Comparison of ENCODE assay signal across 1 cellular context in the genomic region with DNA sequence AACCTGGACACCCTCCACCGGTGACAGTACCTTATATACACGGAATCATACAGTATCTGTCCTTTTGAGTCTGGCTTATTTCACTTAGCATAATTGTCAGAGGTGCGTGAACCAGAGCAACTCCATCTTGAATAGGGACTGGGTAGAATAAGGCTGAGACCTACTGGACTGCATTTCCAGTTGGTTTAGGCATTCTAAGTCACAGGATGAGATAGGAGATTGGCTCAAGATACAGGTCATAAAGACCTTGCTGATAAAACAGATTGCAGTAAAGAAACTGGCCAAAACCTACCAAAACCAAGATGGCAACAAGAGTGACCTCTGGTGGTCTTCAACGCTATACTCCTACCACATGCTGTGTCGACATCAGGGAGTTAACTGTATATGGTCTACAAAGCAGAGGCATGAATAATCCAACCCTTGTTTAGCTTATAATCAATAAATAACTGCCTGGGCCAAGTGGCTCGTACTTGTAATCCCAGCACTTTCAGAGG.
TF ChIP-seq lines count a peak whose summit lies in the region.

No MANE protein-coding gene starts in this region.

TF ChIP-seq in endothelial cell of umbilical vein, 7 proteins besides CTCF, POLR2A, EP300 and RAD21:
- no peak for TF ChIP-seq MYC (IDR thresholded peaks at IDR 0.05; ENCODE audit: low read depth, low read length)
- TF ChIP-seq POLR2AphosphoS5 (IDR thresholded peaks at IDR 0.05; ENCODE audit: insufficient read depth, low read depth, low read length): no peak
- TF ChIP-seq EZH2 (IDR thresholded peaks at IDR 0.05; ENCODE audit: borderline replicate concordance, low read depth, low read length, severe bottlenecking): no peak
- no peak for TF ChIP-seq GATA2 (IDR thresholded peaks at IDR 0.05; ENCODE audit: insufficient read depth, insufficient read length, low read depth, low read length)
- no peak for TF ChIP-seq JUN (IDR thresholded peaks at IDR 0.05; ENCODE audit: borderline replicate concordance, insufficient read depth, insufficient read length, low read depth)
- TF ChIP-seq FOS (IDR thresholded peaks at IDR 0.05; ENCODE audit: borderline replicate concordance, insufficient read depth, low read length): no peak
- TF ChIP-seq, protein P1, sequence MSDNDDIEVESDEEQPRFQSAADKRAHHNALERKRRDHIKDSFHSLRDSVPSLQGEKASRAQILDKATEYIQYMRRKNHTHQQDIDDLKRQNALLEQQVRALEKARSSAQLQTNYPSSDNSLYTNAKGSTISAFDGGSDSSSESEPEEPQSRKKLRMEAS (IDR thresholded peaks at IDR 0.05; ENCODE audit: insufficient read depth, insufficient read length): no peak
